In genomic region chr1:223201967-223202366, GRCh38 we compare ENCODE assay signal across 23 cellular contexts. TPM values are rescaled to one million over a fixed set of nuclear protein-coding genes. Genes with fewer than 3 reads are reported as not detected.
DNase-seq lines count a peak whose midpoint lies in the region; ATAC-seq and TF ChIP-seq lines count a peak whose summit lies in the region.
"Had no signal": no experiment of that assay in that cellular context is flagged by ENCODE, and none has a peak within 500 bp of the region (broad histone marks: within the 10 kb centered on the region; RNA-seq: fewer than 3 reads in every experiment).

No MANE protein-coding gene starts in this region.

- BruUV-seq in MCF 10A (replicated peaks; lab: Mats Ljungman, UMichigan) = no TSS peak

- H3K27me3 Mint-ChIP-seq in MCF 10A (ENCODE audit: insufficient read depth, unreplicated experiment) (no peaks in the 10 kb centered on the region), progenitor cell of endocrine pancreas (no peaks in the 10 kb centered on the region)

- POLR2A ChIA-PET in MCF 10A (lab: Yijun Ruan, JAX) = interaction anchor here (0.5 kb wide), 1 partner anchor 32 kb away, joined by 3 read pairs; no protein-coding TSS in a partner anchor

- H3K4me1 ChIP-seq in breast epithelium = no peaks in the 10 kb centered on the region
- no peaks in the 10 kb centered on the region for H3K4me1 ChIP-seq in foreskin keratinocyte
- H3K4me1 ChIP-seq: ascending aorta had no signal

- H3K4me3 Mint-ChIP-seq in MCF 10A (ENCODE audit: unreplicated experiment) (no peak overlapping the region), progenitor cell of endocrine pancreas (ENCODE audit: low read depth) (no peak overlapping the region)
- H3K4me3 Mint-ChIP-seq: activated CD8-positive, alpha-beta memory T cell treated with anti-CD3 and anti-CD28 coated beads, Interleukin-2, amount 10 ng/mL, durations not matched to agents 7 days and 5 days; activated T-helper 1 cell treated with anti-CD3 and anti-CD28 coated beads, Interleukin-12 subunit alpha, Interleukin-12 subunit beta, Interleukin-2, Interleukin-4 antibody, amounts not matched to agents 30 ng/mL and 10 ng/mL and 1 ng/mL, durations not matched to agents 14 hours and 24 hours and 36 hours; central memory CD8-positive, alpha-beta T cell; IgD-negative memory B cell had no signal

- DNase-seq in MCF 10A (ENCODE audit: unreplicated experiment) = peak; percentile 84
- DNase-seq in breast epithelium (ENCODE audit: low spot score in 2 of 2) = no peak
- peak; percentile 55 for DNase-seq in NCI-H774 (lab: John Stamatoyannopoulos, UW)
- DNase-seq in foreskin keratinocyte = no peak
- no peak for DNase-seq in putamen (ENCODE audit: low spot score)
- DNase-seq in progenitor cell of endocrine pancreas (ENCODE audit: low spot score, unreplicated experiment) = no peak
- DNase-seq: activated CD4-positive, alpha-beta T cell treated with anti-CD3 and anti-CD28 coated beads, Interleukin-2, amount 50 U/mL, for 1 hour; activated CD8-positive, alpha-beta memory T cell treated with anti-CD3 and anti-CD28 coated beads, Interleukin-2, amount 10 ng/mL, durations not matched to agents 7 days and 5 days; dorsolateral prefrontal cortex; heart left ventricle; left colon; nucleus accumbens; stimulated activated CD4-positive, alpha-beta T cell treated with anti-CD3 and anti-CD28 coated beads, Interleukin-1b, Interleukin-23, amount 100 ng/mL, for 48 hours; T-helper 9 cell; WERI-Rb-1 had no signal

- intact Hi-C loops in MCF 10A (cut with micrococcal nuclease) = no loop called here
- intact Hi-C loops in breast epithelium (cut with DNase I; ENCODE audit: low total_unique reads) = no loop called here

- H3K4me3 ChIP-seq in breast epithelium = no peak overlapping the region
- H3K4me3 ChIP-seq: ascending aorta; BLaER1 treated with 17β-estradiol and CSF1 and Interleukin-3, amounts not matched to agents 10 nM and 100 nM; dorsolateral prefrontal cortex; heart left ventricle; skin epidermis had no signal

- no peaks in the 10 kb centered on the region for H3K9me3 ChIP-seq in breast epithelium
- H3K9me3 ChIP-seq: ascending aorta; BLaER1 treated with 17β-estradiol and CSF1 and Interleukin-3, amounts not matched to agents 10 nM and 100 nM; heart left ventricle had no signal

- no peaks in the 10 kb centered on the region for H3K36me3 Mint-ChIP-seq in MCF 10A (ENCODE audit: insufficient read depth, unreplicated experiment)
- H3K36me3 Mint-ChIP-seq in progenitor cell of endocrine pancreas (ENCODE audit: insufficient read depth) = no peaks in the 10 kb centered on the region
- H3K36me3 Mint-ChIP-seq: activated CD8-positive, alpha-beta memory T cell treated with anti-CD3 and anti-CD28 coated beads, Interleukin-2, amount 10 ng/mL, durations not matched to agents 7 days and 5 days; activated naive CD4-positive, alpha-beta T cell treated with anti-CD3 and anti-CD28 coated beads, Interleukin-2, amount 50 U/mL, for 72 hours; IgD-negative memory B cell had no signal

- no peak for TF ChIP-seq CTCF in MCF 10A (IDR thresholded peaks at IDR 0.05; ENCODE audit: unreplicated experiment)
- no peak for TF ChIP-seq CTCF in breast epithelium (IDR thresholded peaks at IDR 0.05)
- no peak for TF ChIP-seq CTCF in foreskin keratinocyte (conservative IDR thresholded peaks at IDR 0.05)
- TF ChIP-seq CTCF in progenitor cell of endocrine pancreas (IDR thresholded peaks at IDR 0.05; ENCODE audit: unreplicated experiment) = no peak

- H3K4me1 Mint-ChIP-seq in MCF 10A (ENCODE audit: insufficient read depth, unreplicated experiment) (peaks cover 40% of the 10 kb centered on the region), progenitor cell of endocrine pancreas (ENCODE audit: low read depth) (peaks cover 37% of the 10 kb centered on the region)
- H3K4me1 Mint-ChIP-seq: activated CD8-positive, alpha-beta memory T cell treated with anti-CD3 and anti-CD28 coated beads, Interleukin-2, amount 10 ng/mL, durations not matched to agents 7 days and 5 days; central memory CD8-positive, alpha-beta T cell had no signal

- H3K9me3 Mint-ChIP-seq in MCF 10A (ENCODE audit: unreplicated experiment) (no peaks in the 10 kb centered on the region), progenitor cell of endocrine pancreas (ENCODE audit: low read depth) (no peaks in the 10 kb centered on the region)
- H3K9me3 Mint-ChIP-seq: activated naive CD4-positive, alpha-beta T cell treated with anti-CD3 and anti-CD28 coated beads, Interleukin-2, amount 50 U/mL, for 72 hours; activated T-helper 1 cell treated with anti-CD3 and anti-CD28 coated beads, Interleukin-12 subunit alpha, Interleukin-12 subunit beta, Interleukin-2, Interleukin-4 antibody, amounts not matched to agents 30 ng/mL and 10 ng/mL and 1 ng/mL, durations not matched to agents 14 hours and 24 hours and 36 hours; central memory CD8-positive, alpha-beta T cell; IgD-negative memory B cell had no signal

- H3K27ac ChIP-seq in breast epithelium (no peak overlapping the region), foreskin keratinocyte (no peak overlapping the region)
- H3K27ac ChIP-seq: ascending aorta; BLaER1 treated with 17β-estradiol and CSF1 and Interleukin-3, amounts not matched to agents 10 nM and 100 nM; dorsolateral prefrontal cortex; heart left ventricle; skin epidermis; WERI-Rb-1 had no signal

- CTCF ChIA-PET in MCF 10A (lab: Yijun Ruan, JAX) = interaction anchor here (0.6 to 1.2 kb wide), 3 partner anchors 28 to 1151 kb away, joined by 3 to 5 read pairs (median 5); no protein-coding TSS in a partner anchor

- H3K27me3 ChIP-seq in breast epithelium (no peaks in the 10 kb centered on the region), foreskin keratinocyte (peaks cover 2% of the 10 kb centered on the region)
- H3K27me3 ChIP-seq: ascending aorta; BLaER1 treated with 17β-estradiol and CSF1 and Interleukin-3, amounts not matched to agents 10 nM and 100 nM; heart left ventricle had no signal

- TF ChIP-seq POLR2A in breast epithelium (IDR thresholded peaks at IDR 0.05) = no peak

- peak; percentile 37 for ATAC-seq in foreskin keratinocyte
- ATAC-seq in HG02885 (IDR thresholded peaks at IDR 0.05; ENCODE audit: poor library complexity, unreplicated experiment) = no peak
- ATAC-seq: activated CD8-positive, alpha-beta memory T cell treated with anti-CD3 and anti-CD28 coated beads, Interleukin-2, amount 10 ng/mL, durations not matched to agents 7 days and 5 days; activated naive CD4-positive, alpha-beta T cell treated with anti-CD3 and anti-CD28 coated beads, Interleukin-2, amount 50 U/mL, for 72 hours; left colon had no signal

- H3K27ac Mint-ChIP-seq in MCF 10A (ENCODE audit: low read depth, unreplicated experiment) = no peak overlapping the region
- no peak overlapping the region for H3K27ac Mint-ChIP-seq in progenitor cell of endocrine pancreas
- H3K27ac Mint-ChIP-seq: activated CD8-positive, alpha-beta memory T cell treated with anti-CD3 and anti-CD28 coated beads, Interleukin-2, amount 10 ng/mL, durations not matched to agents 7 days and 5 days; activated naive CD4-positive, alpha-beta T cell treated with anti-CD3 and anti-CD28 coated beads, Interleukin-2, amount 50 U/mL, for 72 hours; activated T-helper 1 cell treated with anti-CD3 and anti-CD28 coated beads, Interleukin-12 subunit alpha, Interleukin-12 subunit beta, Interleukin-2, Interleukin-4 antibody, amounts not matched to agents 30 ng/mL and 10 ng/mL and 1 ng/mL, durations not matched to agents 14 hours and 24 hours and 36 hours; IgD-negative memory B cell had no signal

- H3K36me3 ChIP-seq in breast epithelium = no peaks in the 10 kb centered on the region
- H3K36me3 ChIP-seq: ascending aorta; BLaER1 treated with 17β-estradiol and CSF1 and Interleukin-3, amounts not matched to agents 10 nM and 100 nM; heart left ventricle; WERI-Rb-1 had no signal

RNA-seq across cellular contexts. Expression of gene TLR5, which starts 58.9 kb away (rescaled TPM):
- total RNA-seq in MCF 10A (2022) = 0.81 and 1.5 TPM in 2 replicates
- 10 to 100 TPM; 11.5 to 33.5 (median 16.5) TPM for total RNA-seq in breast epithelium
- 0.32 and 1.1 TPM in 2 replicates for total RNA-seq in foreskin keratinocyte
- 0.18 TPM in 2 replicates for polyA plus RNA-seq in foreskin keratinocyte
- 3.2 and 3.9 TPM in 2 replicates for total RNA-seq in progenitor cell of endocrine pancreas
- total RNA-seq: activated T-helper 1 cell treated with anti-CD3 and anti-CD28 coated beads, Interleukin-12 subunit alpha, Interleukin-12 subunit beta, Interleukin-2, Interleukin-4 antibody, amounts not matched to agents 30 ng/mL and 10 ng/mL and 1 ng/mL, durations not matched to agents 14 hours and 24 hours and 36 hours had no signal

Comparison
In these comparisons a context has a peak if more than half of its experiments do, and no peak if none do; other contexts are left out.
1. DNase-seq: peak in MCF 10A (single experiment) and NCI-H774 (single experiment); none in breast epithelium (0 of 2), foreskin keratinocyte (0 of 2), putamen (single experiment) and progenitor cell of endocrine pancreas (single experiment).